Comparison of ENCODE assay signal across 1 cellular context in the genomic region with DNA sequence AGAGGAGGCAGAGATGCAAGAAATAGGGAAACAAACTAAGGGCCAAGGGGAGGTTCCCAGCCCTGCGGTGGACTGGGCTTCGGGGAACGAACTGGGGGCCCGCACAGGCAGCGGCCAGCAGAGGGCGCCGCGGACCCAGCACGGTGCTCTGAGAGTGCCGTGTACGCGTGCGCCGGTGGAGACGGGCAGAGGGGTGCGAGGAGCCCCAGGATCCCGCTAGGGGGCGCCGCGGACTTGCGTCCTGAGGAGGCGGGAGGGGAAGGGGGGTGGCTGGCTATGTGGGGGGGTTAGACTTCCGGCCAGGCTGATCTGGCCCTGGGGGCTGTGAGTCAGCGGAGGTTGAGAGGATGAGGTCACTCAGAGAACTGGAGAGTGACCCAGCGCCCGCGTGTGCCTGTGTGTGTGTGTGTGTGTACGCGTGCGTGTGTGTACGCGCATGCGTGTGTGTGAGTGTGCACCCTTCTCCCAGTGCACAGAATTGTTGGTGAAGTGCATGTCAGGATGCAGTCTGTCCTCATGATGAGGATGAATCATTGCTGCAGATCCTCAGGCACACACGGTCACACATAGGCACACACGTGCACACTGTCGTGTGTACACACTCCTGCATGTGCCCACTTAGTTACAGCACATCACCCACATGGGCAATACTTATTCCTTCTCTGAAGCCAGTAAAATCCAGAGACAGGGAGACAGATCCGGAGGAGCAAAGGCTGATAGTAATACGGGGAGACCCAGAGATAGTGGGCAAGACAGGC.
TF ChIP-seq lines count a peak whose summit lies in the region.

No MANE protein-coding gene starts in this region.

TF ChIP-seq in HEK293, 187 proteins besides CTCF, POLR2A, EP300 and RAD21 (continued from another document and continues in another):
- TF ChIP-seq, protein P1, sequence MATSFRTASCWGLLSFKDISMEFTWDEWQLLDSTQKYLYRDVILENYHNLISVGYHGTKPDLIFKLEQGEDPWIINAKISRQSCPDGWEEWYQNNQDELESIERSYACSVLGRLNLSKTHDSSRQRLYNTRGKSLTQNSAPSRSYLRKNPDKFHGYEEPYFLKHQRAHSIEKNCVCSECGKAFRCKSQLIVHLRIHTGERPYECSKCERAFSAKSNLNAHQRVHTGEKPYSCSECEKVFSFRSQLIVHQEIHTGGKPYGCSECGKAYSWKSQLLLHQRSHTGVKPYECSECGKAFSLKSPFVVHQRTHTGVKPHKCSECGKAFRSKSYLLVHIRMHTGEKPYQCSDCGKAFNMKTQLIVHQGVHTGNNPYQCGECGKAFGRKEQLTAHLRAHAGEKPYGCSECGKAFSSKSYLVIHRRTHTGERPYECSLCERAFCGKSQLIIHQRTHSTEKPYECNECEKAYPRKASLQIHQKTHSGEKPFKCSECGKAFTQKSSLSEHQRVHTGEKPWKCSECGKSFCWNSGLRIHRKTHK (tag by site-specific recombination; IDR thresholded peaks at IDR 0.05) = no peak
- peak; percentile 83; the same call in 1 of the 2 replicates for TF ChIP-seq ZNF792 (tag by site-specific recombination; IDR thresholded peaks at IDR 0.05)
- TF ChIP-seq, protein P2, sequence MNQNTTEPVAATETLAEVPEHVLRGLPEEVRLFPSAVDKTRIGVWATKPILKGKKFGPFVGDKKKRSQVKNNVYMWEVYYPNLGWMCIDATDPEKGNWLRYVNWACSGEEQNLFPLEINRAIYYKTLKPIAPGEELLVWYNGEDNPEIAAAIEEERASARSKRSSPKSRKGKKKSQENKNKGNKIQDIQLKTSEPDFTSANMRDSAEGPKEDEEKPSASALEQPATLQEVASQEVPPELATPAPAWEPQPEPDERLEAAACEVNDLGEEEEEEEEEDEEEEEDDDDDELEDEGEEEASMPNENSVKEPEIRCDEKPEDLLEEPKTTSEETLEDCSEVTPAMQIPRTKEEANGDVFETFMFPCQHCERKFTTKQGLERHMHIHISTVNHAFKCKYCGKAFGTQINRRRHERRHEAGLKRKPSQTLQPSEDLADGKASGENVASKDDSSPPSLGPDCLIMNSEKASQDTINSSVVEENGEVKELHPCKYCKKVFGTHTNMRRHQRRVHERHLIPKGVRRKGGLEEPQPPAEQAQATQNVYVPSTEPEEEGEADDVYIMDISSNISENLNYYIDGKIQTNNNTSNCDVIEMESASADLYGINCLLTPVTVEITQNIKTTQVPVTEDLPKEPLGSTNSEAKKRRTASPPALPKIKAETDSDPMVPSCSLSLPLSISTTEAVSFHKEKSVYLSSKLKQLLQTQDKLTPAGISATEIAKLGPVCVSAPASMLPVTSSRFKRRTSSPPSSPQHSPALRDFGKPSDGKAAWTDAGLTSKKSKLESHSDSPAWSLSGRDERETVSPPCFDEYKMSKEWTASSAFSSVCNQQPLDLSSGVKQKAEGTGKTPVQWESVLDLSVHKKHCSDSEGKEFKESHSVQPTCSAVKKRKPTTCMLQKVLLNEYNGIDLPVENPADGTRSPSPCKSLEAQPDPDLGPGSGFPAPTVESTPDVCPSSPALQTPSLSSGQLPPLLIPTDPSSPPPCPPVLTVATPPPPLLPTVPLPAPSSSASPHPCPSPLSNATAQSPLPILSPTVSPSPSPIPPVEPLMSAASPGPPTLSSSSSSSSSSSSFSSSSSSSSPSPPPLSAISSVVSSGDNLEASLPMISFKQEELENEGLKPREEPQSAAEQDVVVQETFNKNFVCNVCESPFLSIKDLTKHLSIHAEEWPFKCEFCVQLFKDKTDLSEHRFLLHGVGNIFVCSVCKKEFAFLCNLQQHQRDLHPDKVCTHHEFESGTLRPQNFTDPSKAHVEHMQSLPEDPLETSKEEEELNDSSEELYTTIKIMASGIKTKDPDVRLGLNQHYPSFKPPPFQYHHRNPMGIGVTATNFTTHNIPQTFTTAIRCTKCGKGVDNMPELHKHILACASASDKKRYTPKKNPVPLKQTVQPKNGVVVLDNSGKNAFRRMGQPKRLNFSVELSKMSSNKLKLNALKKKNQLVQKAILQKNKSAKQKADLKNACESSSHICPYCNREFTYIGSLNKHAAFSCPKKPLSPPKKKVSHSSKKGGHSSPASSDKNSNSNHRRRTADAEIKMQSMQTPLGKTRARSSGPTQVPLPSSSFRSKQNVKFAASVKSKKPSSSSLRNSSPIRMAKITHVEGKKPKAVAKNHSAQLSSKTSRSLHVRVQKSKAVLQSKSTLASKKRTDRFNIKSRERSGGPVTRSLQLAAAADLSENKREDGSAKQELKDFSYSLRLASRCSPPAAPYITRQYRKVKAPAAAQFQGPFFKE (tag by site-specific recombination; IDR thresholded peaks at IDR 0.05; ENCODE audit: borderline replicate concordance) = no peak
- TF ChIP-seq IKZF3 (tag by site-specific recombination; IDR thresholded peaks at IDR 0.05) = no peak
- no peak for TF ChIP-seq ZNF248 (tag by site-specific recombination; IDR thresholded peaks at IDR 0.05)
- 0 out of 2 replicates have a peak, but pooled peaks have one; percentile 32 for TF ChIP-seq GFI1B (tag by site-specific recombination; IDR thresholded peaks at IDR 0.05)
- TF ChIP-seq, protein P3, sequence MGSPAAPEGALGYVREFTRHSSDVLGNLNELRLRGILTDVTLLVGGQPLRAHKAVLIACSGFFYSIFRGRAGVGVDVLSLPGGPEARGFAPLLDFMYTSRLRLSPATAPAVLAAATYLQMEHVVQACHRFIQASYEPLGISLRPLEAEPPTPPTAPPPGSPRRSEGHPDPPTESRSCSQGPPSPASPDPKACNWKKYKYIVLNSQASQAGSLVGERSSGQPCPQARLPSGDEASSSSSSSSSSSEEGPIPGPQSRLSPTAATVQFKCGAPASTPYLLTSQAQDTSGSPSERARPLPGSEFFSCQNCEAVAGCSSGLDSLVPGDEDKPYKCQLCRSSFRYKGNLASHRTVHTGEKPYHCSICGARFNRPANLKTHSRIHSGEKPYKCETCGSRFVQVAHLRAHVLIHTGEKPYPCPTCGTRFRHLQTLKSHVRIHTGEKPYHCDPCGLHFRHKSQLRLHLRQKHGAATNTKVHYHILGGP (tag by site-specific recombination; IDR thresholded peaks at IDR 0.05) = no peak
- TF ChIP-seq ATF2 (tag by site-specific recombination; IDR thresholded peaks at IDR 0.05; ENCODE audit: low read depth) = peak; percentile 95
- peak; percentile 62; the same call in 1 of the 2 replicates for TF ChIP-seq KLF9 (tag by site-specific recombination; IDR thresholded peaks at IDR 0.05; ENCODE audit: low read depth)
- peak; percentile 98; the same call in 1 of the 2 replicates for TF ChIP-seq ZNF391 (tag by site-specific recombination; IDR thresholded peaks at IDR 0.05; ENCODE audit: borderline replicate concordance, low read depth)
- TF ChIP-seq ZNF654 (tag by site-specific recombination; IDR thresholded peaks at IDR 0.05; ENCODE audit: low read depth) = peak; percentile 65
- peak; percentile 80 for TF ChIP-seq PRDM4 (tag by site-specific recombination; IDR thresholded peaks at IDR 0.05)
- TF ChIP-seq ZNF785 (tag by site-specific recombination; IDR thresholded peaks at IDR 0.05) = peak; percentile 94
- TF ChIP-seq ZNF423 (tag by site-specific recombination; IDR thresholded peaks at IDR 0.05) = peak; percentile 30; the same call in 1 of the 2 replicates
- no peak for TF ChIP-seq ZNF548 (tag by site-specific recombination; IDR thresholded peaks at IDR 0.05)
- TF ChIP-seq ZNF670 (tag by site-specific recombination; IDR thresholded peaks at IDR 0.05; ENCODE audit: low read depth) = no peak
- no peak; the same call in none of the 2 replicates for TF ChIP-seq ZNF660 (tag by site-specific recombination; IDR thresholded peaks at IDR 0.05)
- no peak for TF ChIP-seq ZNF837 (tag by site-specific recombination; IDR thresholded peaks at IDR 0.05)
- TF ChIP-seq BCL11B (tag by site-specific recombination; IDR thresholded peaks at IDR 0.05; ENCODE audit: low read depth) = peak; percentile 96
- no peak for TF ChIP-seq ZBTB48 (tag by site-specific recombination; IDR thresholded peaks at IDR 0.05)
- peak; percentile 99 for TF ChIP-seq ZBTB10 (tag by site-specific recombination; IDR thresholded peaks at IDR 0.05)
- TF ChIP-seq ZSCAN18 (tag by site-specific recombination; IDR thresholded peaks at IDR 0.05) = peak; percentile 90; the same call in 1 of the 2 replicates
- TF ChIP-seq ZNF549 (tag by site-specific recombination; IDR thresholded peaks at IDR 0.05) = no peak
- no peak for TF ChIP-seq ZNF514 (tag by site-specific recombination; IDR thresholded peaks at IDR 0.05)
- TF ChIP-seq SP7 (tag by site-specific recombination; IDR thresholded peaks at IDR 0.05) = peak; percentile 97
- TF ChIP-seq, protein P4, sequence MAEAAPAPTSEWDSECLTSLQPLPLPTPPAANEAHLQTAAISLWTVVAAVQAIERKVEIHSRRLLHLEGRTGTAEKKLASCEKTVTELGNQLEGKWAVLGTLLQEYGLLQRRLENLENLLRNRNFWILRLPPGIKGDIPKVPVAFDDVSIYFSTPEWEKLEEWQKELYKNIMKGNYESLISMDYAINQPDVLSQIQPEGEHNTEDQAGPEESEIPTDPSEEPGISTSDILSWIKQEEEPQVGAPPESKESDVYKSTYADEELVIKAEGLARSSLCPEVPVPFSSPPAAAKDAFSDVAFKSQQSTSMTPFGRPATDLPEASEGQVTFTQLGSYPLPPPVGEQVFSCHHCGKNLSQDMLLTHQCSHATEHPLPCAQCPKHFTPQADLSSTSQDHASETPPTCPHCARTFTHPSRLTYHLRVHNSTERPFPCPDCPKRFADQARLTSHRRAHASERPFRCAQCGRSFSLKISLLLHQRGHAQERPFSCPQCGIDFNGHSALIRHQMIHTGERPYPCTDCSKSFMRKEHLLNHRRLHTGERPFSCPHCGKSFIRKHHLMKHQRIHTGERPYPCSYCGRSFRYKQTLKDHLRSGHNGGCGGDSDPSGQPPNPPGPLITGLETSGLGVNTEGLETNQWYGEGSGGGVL (tag by site-specific recombination; IDR thresholded peaks at IDR 0.05) = peak; percentile 98
- TF ChIP-seq BCL11A (tag by site-specific recombination; IDR thresholded peaks at IDR 0.05; ENCODE audit: low read depth) = peak; percentile 100
- TF ChIP-seq ZNF2 (tag by site-specific recombination; IDR thresholded peaks at IDR 0.05) = peak; percentile 100
- peak; percentile 81 for TF ChIP-seq WT1 (tag by site-specific recombination; IDR thresholded peaks at IDR 0.05)
- TF ChIP-seq ZNF513 (tag by site-specific recombination; IDR thresholded peaks at IDR 0.05) = no peak
- 0 out of 2 replicates have a peak, but pooled peaks have one; percentile 16 for TF ChIP-seq FEZF1 (tag by site-specific recombination; IDR thresholded peaks at IDR 0.05)
